ENCODE assay signal across 1 cellular context in genomic region chr11:48005878-48006277, GRCh38.
TF ChIP-seq lines count a peak whose summit lies in the region.

No MANE protein-coding gene starts in this region.

TF ChIP-seq in IMR-90, 13 proteins besides CTCF, POLR2A, EP300 and RAD21:
- no peak for TF ChIP-seq RCOR1 (IDR thresholded peaks at IDR 0.05; ENCODE audit: insufficient replicate concordance, low read length)
- no peak for TF ChIP-seq BHLHE40 (IDR thresholded peaks at IDR 0.05; ENCODE audit: low read depth, low read length)
- no peak for TF ChIP-seq MAFK (IDR thresholded peaks at IDR 0.05; ENCODE audit: low read depth, low read length)
- TF ChIP-seq MXI1 (IDR thresholded peaks at IDR 0.05; ENCODE audit: borderline replicate concordance, low read depth, low read length) = no peak
- TF ChIP-seq FOS (IDR thresholded peaks at IDR 0.05; ENCODE audit: low read depth, low read length) = no peak
- no peak for TF ChIP-seq ELK1 (IDR thresholded peaks at IDR 0.05; ENCODE audit: borderline replicate concordance, low read depth, low read length)
- no peak for TF ChIP-seq MAZ (IDR thresholded peaks at IDR 0.05; ENCODE audit: borderline replicate concordance, low read depth, low read length)
- no peak for TF ChIP-seq CEBPB (IDR thresholded peaks at IDR 0.05; ENCODE audit: low read depth, low read length)
- TF ChIP-seq NFE2L2 (IDR thresholded peaks at IDR 0.05; ENCODE audit: low read depth, low read length) = no peak
- no peak for TF ChIP-seq RFX5 (IDR thresholded peaks at IDR 0.05; ENCODE audit: low read depth, low read length)
- no peak for TF ChIP-seq CHD1 (IDR thresholded peaks at IDR 0.05; ENCODE audit: low read depth, low read length)
- TF ChIP-seq USF2 (IDR thresholded peaks at IDR 0.05; ENCODE audit: low read depth, low read length) = no peak
- TF ChIP-seq SMC3 (IDR thresholded peaks at IDR 0.05; ENCODE audit: low read depth, low read length) = no peak
